30 cellular contexts compared by ENCODE assay signal in genomic region chr4:101563126-101563525, GRCh38.
"Had no signal": no experiment of that assay in that cellular context is flagged by ENCODE, and none has a peak within 500 bp of the region (broad histone marks: within the 10 kb centered on the region; RNA-seq: fewer than 3 reads in every experiment).

No MANE protein-coding gene starts in this region.

- DNase-seq: activated CD4-positive, alpha-beta memory T cell treated with anti-CD3 and anti-CD28 coated beads, Interleukin-2, amount 10 ng/mL, durations not matched to agents 7 days and 5 days; activated CD4-positive, alpha-beta T cell treated with anti-CD3 and anti-CD28 coated beads for 1 hour; activated CD4-positive, alpha-beta T cell treated with anti-CD3 and anti-CD28 coated beads for 36 hours; activated CD4-positive, alpha-beta T cell treated with anti-CD3 and anti-CD28 coated beads for 48 hours; activated CD4-positive, alpha-beta T cell treated with anti-CD3 and anti-CD28 coated beads, Interleukin-2, amount 10 ng/mL, durations not matched to agents 7 days and 5 days; activated CD4-positive, alpha-beta T cell treated with anti-CD3 and anti-CD28 coated beads, Interleukin-2, amount 50 U/mL, for 48 hours; activated CD4-positive, CD25-positive, alpha-beta regulatory T cell; activated CD8-positive, alpha-beta memory T cell treated with anti-CD3 and anti-CD28 coated beads for 24 hours; activated CD8-positive, alpha-beta memory T cell treated with anti-CD3 and anti-CD28 coated beads, Interleukin-2, amount 10 ng/mL, durations not matched to agents 7 days and 5 days; activated CD8-positive, alpha-beta memory T cell treated with anti-CD3 and anti-CD28 coated beads, Interleukin-2, amount 50 U/mL, for 48 hours; activated CD8-positive, alpha-beta T cell treated with anti-CD3 and anti-CD28 coated beads, Interleukin-2, amount 10 ng/mL, durations not matched to agents 7 days and 5 days; activated effector memory CD4-positive, alpha-beta T cell treated with Interleukin-2 at 50 U/mL for 16 hours; activated gamma-delta T cell; activated naive CD4-positive, alpha-beta T cell treated with anti-CD3 and anti-CD28 coated beads, Interleukin-2, amount 10 ng/mL, durations not matched to agents 7 days and 5 days; activated naive CD4-positive, alpha-beta T cell treated with Interleukin-2 at 50 U/mL for 16 hours; activated naive CD8-positive, alpha-beta T cell treated with anti-CD3 and anti-CD28 coated beads, Interleukin-2, amount 10 ng/mL, durations not matched to agents 7 days and 5 days; activated naive CD8-positive, alpha-beta T cell treated with anti-CD3 and anti-CD28 coated beads, Interleukin-2, amount 50 U/mL, for 24 hours; activated T-cell treated with anti-CD3 and anti-CD28 coated beads, Interleukin-2, amount 50 U/mL, for 4 hours; activated T-cell treated with anti-CD3 and anti-CD28 coated beads, Interleukin-2, amount 50 U/mL, for 72 hours; amniotic stem cell; aorta; body of pancreas; brain microvascular endothelial cell; central memory CD4-positive, alpha-beta T cell; T-helper 1 cell; T-helper 2 cell; T-helper 9 cell had no signal

- H3K27ac ChIP-seq: body of pancreas, brain microvascular endothelial cell, breast epithelium, VCaP had no signal

- H3K9me3 ChIP-seq: body of pancreas, breast epithelium had no signal

- H3K27me3 ChIP-seq: body of pancreas, brain microvascular endothelial cell, breast epithelium had no signal

- H3K4me3 ChIP-seq: body of pancreas, breast epithelium had no signal

- H3K36me3 ChIP-seq: brain microvascular endothelial cell, breast epithelium had no signal

- ATAC-seq: activated CD4-positive, alpha-beta T cell treated with anti-CD3 and anti-CD28 coated beads for 36 hours; activated CD4-positive, CD25-positive, alpha-beta regulatory T cell treated with anti-CD3 and anti-CD28 coated beads, Interleukin-2, amount 50 U/mL, for 24 hours; activated CD8-positive, alpha-beta memory T cell treated with anti-CD3 and anti-CD28 coated beads, Interleukin-2, amount 10 ng/mL, durations not matched to agents 7 days and 5 days; activated CD8-positive, alpha-beta T cell treated with anti-CD3 and anti-CD28 coated beads, Interleukin-2, amount 10 ng/mL, durations not matched to agents 7 days and 5 days; activated naive CD8-positive, alpha-beta T cell treated with anti-CD3 and anti-CD28 coated beads, Interleukin-2, amount 50 U/mL, for 24 hours; activated T-cell treated with anti-CD3 and anti-CD28 coated beads, Interleukin-2, amount 50 U/mL, for 4 hours; activated T-cell treated with anti-CD3 and anti-CD28 coated beads, Interleukin-2, amount 50 U/mL, for 72 hours; body of pancreas had no signal

- H3K4me1 ChIP-seq: body of pancreas, breast epithelium had no signal
